Comparison of ENCODE assay signal across 15 cellular contexts in genomic region chr4:153534792-153535629, GRCh38.
DNase-seq lines count a peak whose midpoint lies in the region; ATAC-seq, FAIRE-seq and TF ChIP-seq lines count a peak whose summit lies in the region.
"Had no signal": no experiment of that assay in that cellular context is flagged by ENCODE, and none has a peak within 500 bp of the region (broad histone marks: within the 10 kb centered on the region; RNA-seq: fewer than 3 reads in every experiment).

No MANE protein-coding gene starts in this region.

- no TSS peak for BruUV-seq in OCI-LY7 (replicated peaks; lab: Mats Ljungman, UMichigan)

- H3K4me2 ChIP-seq in mesendoderm (ENCODE audit: low read length) = no peak overlapping the region
- no peak overlapping the region for H3K4me2 ChIP-seq in OCI-LY7 (ENCODE audit: low read length)

- peaks cover 24% of the 10 kb centered on the region for H3K36me3 Mint-ChIP-seq in CD4-positive, CD25-positive, alpha-beta regulatory T cell
- peaks cover 32% of the 10 kb centered on the region for H3K36me3 Mint-ChIP-seq in activated naive CD8-positive, alpha-beta T cell treated with anti-CD3 and anti-CD28 coated beads for 36 hours

- WGBS in mesendoderm (ENCODE audit: extremely low coverage, insufficient coverage, low lambda C conversion rate) = no CpG with 5 or more reads among the region's 10 CpGs

- peak overlapping the region; percentile 95 to 98 (median 96) for H3K27ac Mint-ChIP-seq in CD4-positive, CD25-positive, alpha-beta regulatory T cell
- H3K27ac Mint-ChIP-seq in activated naive CD8-positive, alpha-beta T cell treated with anti-CD3 and anti-CD28 coated beads for 36 hours = peak overlapping the region; percentile 82

- H4K8ac ChIP-seq in mesendoderm (ENCODE audit: low read depth, low read length) = no peak overlapping the region

- H2AK5ac ChIP-seq in mesendoderm (ENCODE audit: low read length) = no peak overlapping the region

- H3K27me3 Mint-ChIP-seq in CD4-positive, CD25-positive, alpha-beta regulatory T cell = no peaks in the 10 kb centered on the region
- no peaks in the 10 kb centered on the region for H3K27me3 Mint-ChIP-seq in activated naive CD8-positive, alpha-beta T cell treated with anti-CD3 and anti-CD28 coated beads for 36 hours

- H3K4me1 Mint-ChIP-seq in CD4-positive, CD25-positive, alpha-beta regulatory T cell = peaks cover 52 to 96% (median 67%) of the 10 kb centered on the region in 4 donors
- peaks cover 73% of the 10 kb centered on the region for H3K4me1 Mint-ChIP-seq in activated naive CD8-positive, alpha-beta T cell treated with anti-CD3 and anti-CD28 coated beads for 36 hours

- no peak overlapping the region for H3K56ac ChIP-seq in mesendoderm (ENCODE audit: low read length)

- peak overlapping the region; percentile 55 to 88 (median 68) for H3K4me3 Mint-ChIP-seq in CD4-positive, CD25-positive, alpha-beta regulatory T cell
- no peak overlapping the region for H3K4me3 Mint-ChIP-seq in activated naive CD8-positive, alpha-beta T cell treated with anti-CD3 and anti-CD28 coated beads for 36 hours

- no peaks in the 10 kb centered on the region for H3K9me3 Mint-ChIP-seq in CD4-positive, CD25-positive, alpha-beta regulatory T cell
- H3K9me3 Mint-ChIP-seq in activated naive CD8-positive, alpha-beta T cell treated with anti-CD3 and anti-CD28 coated beads for 36 hours = no peaks in the 10 kb centered on the region

- ATAC-seq in CD4-positive, CD25-positive, alpha-beta regulatory T cell (ENCODE audit: low read depth in 2 of 2) = no peak
- ATAC-seq in lower lobe of right lung = no peak
- ATAC-seq: heart left ventricle had no signal

- no peak overlapping the region for H4K5ac ChIP-seq in mesendoderm (ENCODE audit: low read length)

- peak; percentile 58 for FAIRE-seq in GM12891 (lab: Jason Lieb, UNC)
- FAIRE-seq in urothelium cell line (lab: Jason Lieb, UNC) = no peak
- FAIRE-seq: GM18507, TTC549 had no signal

- no peaks in the 10 kb centered on the region for H3K9me3 ChIP-seq in CD4-positive, CD25-positive, alpha-beta regulatory T cell (ENCODE audit: control insufficient read depth in 2 of 2, low read length in 2 of 2)
- H3K9me3 ChIP-seq in lower lobe of right lung (no peaks in the 10 kb centered on the region), OCI-LY7 (ENCODE audit: low read length) (no peaks in the 10 kb centered on the region)
- H3K9me3 ChIP-seq: heart left ventricle, thyroid gland had no signal

- H2BK15ac ChIP-seq in mesendoderm (replicated peaks; ENCODE audit: low read depth) = no peak overlapping the region

- H3K27ac ChIP-seq in CD4-positive, CD25-positive, alpha-beta regulatory T cell (ENCODE audit: insufficient read depth, low read length, poor library complexity, severe bottlenecking) = peak overlapping the region; percentile 53
- H3K27ac ChIP-seq in mesendoderm (ENCODE audit: low read depth, low read length) (no peak overlapping the region), lower lobe of right lung (no peak overlapping the region), OCI-LY7 (ENCODE audit: low read depth, low read length, poor library complexity, severe bottlenecking) (no peak overlapping the region)
- H3K27ac ChIP-seq: thyroid gland had no signal

- H3K18ac ChIP-seq in mesendoderm (ENCODE audit: low read length) = no peak overlapping the region

- peaks cover 2% of the 10 kb centered on the region for H3K36me3 ChIP-seq in CD4-positive, CD25-positive, alpha-beta regulatory T cell (ENCODE audit: control insufficient read depth, insufficient read depth, low read length)
- H3K36me3 ChIP-seq in mesendoderm (ENCODE audit: control insufficient read depth, insufficient read depth, low read length) = no peaks in the 10 kb centered on the region
- no peaks in the 10 kb centered on the region for H3K36me3 ChIP-seq in lower lobe of right lung
- H3K36me3 ChIP-seq in OCI-LY7 (ENCODE audit: insufficient read depth, low read length) = peaks cover 98% of the 10 kb centered on the region
- H3K36me3 ChIP-seq: heart left ventricle, thyroid gland had no signal

- TF ChIP-seq POLR2A in GM12891 (IDR thresholded peaks at IDR 0.05; ENCODE audit: low read depth, low read length) = no peak; the same call in 1 of the 2 replicates

- CTCF ChIA-PET in OCI-LY7 (lab: Charles Lee; ENCODE audit: unreplicated experiment) = no interaction called here

- H3K4ac ChIP-seq in mesendoderm (ENCODE audit: low read depth, low read length) = no peak overlapping the region

- POLR2A ChIA-PET in OCI-LY7 (lab: Charles Lee) = interaction anchor here (0.6 to 3.0 kb wide), 8 partner anchors 8 to 66 kb away, joined by 3 to 8 read pairs (median 4); no protein-coding TSS in a partner anchor

- H4K20me1 ChIP-seq in OCI-LY7 (ENCODE audit: insufficient read depth, low read length) = peaks cover 47% of the 10 kb centered on the region

- H3K79me1 ChIP-seq in mesendoderm (ENCODE audit: low read length) = no peaks in the 10 kb centered on the region

- H3K79me2 ChIP-seq in mesendoderm (ENCODE audit: control insufficient read depth, insufficient read depth, low read length) = no peaks in the 10 kb centered on the region
- peaks cover 100% of the 10 kb centered on the region for H3K79me2 ChIP-seq in OCI-LY7 (ENCODE audit: insufficient read depth, low read depth, low read length)

- no peak overlapping the region for H2BK5ac ChIP-seq in mesendoderm (ENCODE audit: low read length)

- H3K23ac ChIP-seq in mesendoderm (ENCODE audit: low read length) = no peak overlapping the region

- no peak overlapping the region for H3K9ac ChIP-seq in mesendoderm (ENCODE audit: low read length)

- H3K9me2 ChIP-seq in OCI-LY7 (ENCODE audit: insufficient read depth, low read length) = no peaks in the 10 kb centered on the region

- no peak overlapping the region for H2AFZ ChIP-seq in OCI-LY7 (ENCODE audit: low read length)

- TF ChIP-seq CTCF in lower lobe of right lung (IDR thresholded peaks at IDR 0.05) (no peak), OCI-LY7 (conservative IDR thresholded peaks at IDR 0.05; ENCODE audit: low read length) (no peak)

- intact Hi-C loops in lower lobe of right lung (cut with DNase I) (no loop called here), OCI-LY7 (cut with micrococcal nuclease; ENCODE audit: unreplicated experiment) (no loop called here)

- DNase-seq in CD4-positive, CD25-positive, alpha-beta regulatory T cell = no peak
- DNase-seq in GM12891 (ENCODE audit: insufficient read length, low spot score) = no peak
- DNase-seq in activated naive CD8-positive, alpha-beta T cell treated with anti-CD3 and anti-CD28 coated beads for 36 hours = no peak
- peak; percentile 41 for DNase-seq in mesendoderm
- no peak for DNase-seq in OCI-M2 (lab: John Stamatoyannopoulos, UW; ENCODE audit: unreplicated experiment)
- DNase-seq in lower lobe of right lung = no peak
- no peak for DNase-seq in urothelium cell line (ENCODE audit: low spot score)
- DNase-seq in OCI-LY7 (ENCODE audit: low spot score) = no peak
- DNase-seq: GF-D8; heart left ventricle; NCI-H1105; stimulated activated CD4-positive, alpha-beta T cell treated with anti-CD3 and anti-CD28 coated beads, Interleukin-15, amount 100 ng/mL, for 24 hours; thyroid gland had no signal

- peaks cover 88% of the 10 kb centered on the region for H3K4me1 ChIP-seq in CD4-positive, CD25-positive, alpha-beta regulatory T cell (ENCODE audit: control insufficient read depth, insufficient read depth, low read length, poor library complexity, severe bottlenecking)
- H3K4me1 ChIP-seq in mesendoderm (ENCODE audit: control insufficient read depth, low read depth, low read length) (peaks cover 5% of the 10 kb centered on the region), lower lobe of right lung (peaks cover 49% of the 10 kb centered on the region), OCI-LY7 (ENCODE audit: insufficient read depth, low read length, poor library complexity, severe bottlenecking) (peaks cover 48% of the 10 kb centered on the region)

- H2BK120ac ChIP-seq in mesendoderm (ENCODE audit: low read depth, low read length) = no peak overlapping the region

- peak overlapping the region; percentile 13 for H3K4me3 ChIP-seq in CD4-positive, CD25-positive, alpha-beta regulatory T cell (ENCODE audit: low read depth, low read length)
- no peak overlapping the region for H3K4me3 ChIP-seq in mesendoderm (ENCODE audit: low read length)
- H3K4me3 ChIP-seq in lower lobe of right lung = no peak overlapping the region
- no peak overlapping the region for H3K4me3 ChIP-seq in OCI-LY7 (ENCODE audit: low read depth, low read length, poor library complexity, severe bottlenecking)
- H3K4me3 ChIP-seq: heart left ventricle, thyroid gland had no signal

- H3K27me3 ChIP-seq in CD4-positive, CD25-positive, alpha-beta regulatory T cell (ENCODE audit: control insufficient read depth, insufficient read depth, low read length) = no peaks in the 10 kb centered on the region
- H3K27me3 ChIP-seq in mesendoderm (ENCODE audit: insufficient read depth, low read length, poor library complexity) (no peaks in the 10 kb centered on the region), lower lobe of right lung (ENCODE audit: low read depth) (no peaks in the 10 kb centered on the region)
- H3K27me3 ChIP-seq: heart left ventricle, thyroid gland had no signal

TF ChIP-seq in GM12891, 5 proteins besides CTCF, POLR2A, EP300 and RAD21:
- no peak for TF ChIP-seq POU2F2 (IDR thresholded peaks at IDR 0.05; ENCODE audit: low read depth, low read length)
- no peak for TF ChIP-seq TAF1 (IDR thresholded peaks at IDR 0.05; ENCODE audit: low read depth, low read length)
- no peak for TF ChIP-seq PAX5 (IDR thresholded peaks at IDR 0.05; ENCODE audit: insufficient read depth, low read length, severe bottlenecking)
- TF ChIP-seq POLR2AphosphoS5 (IDR thresholded peaks at IDR 0.05; ENCODE audit: low read depth, low read length) = no peak
- no peak for TF ChIP-seq SPI1 (IDR thresholded peaks at IDR 0.05; ENCODE audit: low read depth, low read length)
TF ChIP-seq in GM12891: peak in this region for 0.
